In the genomic region with DNA sequence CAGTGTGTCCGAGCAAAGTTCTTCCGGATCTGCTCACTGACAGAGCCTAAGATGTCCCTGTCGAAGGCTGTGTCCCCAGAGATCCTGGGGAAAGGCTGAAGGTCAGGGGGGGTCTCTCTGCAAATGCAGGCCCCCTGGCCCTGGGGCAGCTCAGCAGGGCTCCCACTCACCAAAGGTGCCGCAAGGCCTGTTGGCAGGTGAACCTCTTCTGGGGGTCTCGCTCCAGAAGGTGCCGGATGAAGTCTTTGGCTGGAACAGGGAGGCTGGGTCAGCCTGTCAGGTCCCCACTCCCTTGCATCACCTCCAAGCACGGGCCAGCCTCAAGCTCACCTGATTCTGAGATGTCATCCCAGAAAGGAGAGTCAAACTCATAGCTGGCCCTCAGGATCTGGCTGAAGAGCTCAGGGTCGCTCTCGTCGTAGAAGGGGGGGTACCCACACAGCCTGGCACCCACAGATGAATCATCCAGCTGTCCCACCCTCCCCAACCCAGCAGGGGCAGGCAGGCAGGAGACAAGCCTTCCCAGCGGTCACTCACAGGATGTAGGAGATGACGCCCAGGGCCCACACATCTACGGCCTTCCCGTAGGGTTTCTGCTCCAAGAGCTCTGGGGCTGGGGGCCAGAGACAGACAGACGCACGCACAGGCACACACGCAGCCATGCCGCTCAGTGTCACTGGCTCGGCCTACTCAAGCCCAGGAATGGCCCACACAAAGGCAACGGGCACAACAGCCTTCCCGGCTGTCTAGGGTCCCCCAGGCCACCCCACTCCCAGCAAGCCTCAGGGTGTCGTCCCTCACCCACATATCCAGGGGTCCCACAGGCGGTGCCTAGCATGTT, we compare ENCODE assay signal across 28 cellular contexts. TPM values are rescaled to one million over a fixed set of nuclear protein-coding genes. Genes with fewer than 3 reads are reported as not detected.
"Had no signal": no experiment of that assay in that cellular context is flagged by ENCODE, and none has a peak within 500 bp of the region (broad histone marks: within the 10 kb centered on the region; RNA-seq: fewer than 3 reads in every experiment).

No MANE protein-coding gene starts in this region.

- H3K27ac ChIP-seq: cardiac muscle cell, colonic mucosa, heart left ventricle, pancreas, prostate gland, right lobe of liver, skin epidermis, stomach, thoracic aorta, transverse colon had no signal

- H3K36me3 ChIP-seq: cardiac muscle cell, colonic mucosa, heart left ventricle, pancreas, prostate gland, right lobe of liver, stomach, thoracic aorta, transverse colon had no signal

- DNase-seq: cerebellar nuclear complex; colonic mucosa; effector CD4-positive, alpha-beta T cell; heart left ventricle; hypothalamus; left colon; left ventricle myocardium superior; mesendoderm; naive thymus-derived CD4-positive, alpha-beta T cell; nucleus accumbens; retina; stimulated activated CD4-positive, alpha-beta T cell treated with anti-CD3 and anti-CD28 coated beads, Interleukin-12 subunit alpha, Interleukin-12 subunit beta, amount 100 ng/mL, for 4 hours; stimulated activated naive CD4-positive, alpha-beta T cell; stomach; substantia nigra; transverse colon had no signal

- ATAC-seq: esophagus mucosa; heart left ventricle; left colon; left ventricle myocardium superior; naive thymus-derived CD4-positive, alpha-beta T cell; pancreas; right lobe of liver had no signal

- H3K27me3 ChIP-seq: cardiac muscle cell, colonic mucosa, pancreas, right lobe of liver had no signal

- H3K4me1 ChIP-seq: colonic mucosa, heart left ventricle, pancreas, prostate gland, right lobe of liver had no signal

- H3K9me3 ChIP-seq: colonic mucosa, heart left ventricle, pancreas, prostate gland, right lobe of liver, thoracic aorta, transverse colon had no signal

- H3K4me3 ChIP-seq: cardiac muscle cell, colonic mucosa, heart left ventricle, lung, pancreas, prostate gland, right lobe of liver, skin epidermis, stomach, thoracic aorta, transverse colon had no signal

RNA-seq across cellular contexts. Expression of a gene that starts 2.6 kb away (rescaled TPM):
- total RNA-seq: dermis microvascular lymphatic vessel endothelial cell, glomerular endothelial cell had no signal
- polyA plus RNA-seq: fibroblast of lung; naive thymus-derived CD4-positive, alpha-beta T cell had no signal

RNA-seq across cellular contexts. Expression of a gene that starts 24.0 kb away (rescaled TPM):
- total RNA-seq: fibroblast of lung; left colon; mononuclear cell; naive thymus-derived CD4-positive, alpha-beta T cell; thoracic aorta; transverse colon had no signal
- polyA plus RNA-seq: fibroblast of lung; naive thymus-derived CD4-positive, alpha-beta T cell had no signal
